Comparison of ENCODE assay signal across 29 cellular contexts in genomic region chr5:132325691-132326090, GRCh38. TPM values are rescaled to one million over a fixed set of nuclear protein-coding genes. Genes with fewer than 3 reads are reported as not detected.
"Had no signal": no experiment of that assay in that cellular context is flagged by ENCODE, and none has a peak within 500 bp of the region (broad histone marks: within the 10 kb centered on the region; RNA-seq: fewer than 3 reads in every experiment).

No MANE protein-coding gene starts in this region.

- DNase-seq: effector memory CD8-positive, alpha-beta T cell; erythroblast; esophagus squamous epithelium; foreskin melanocyte; glutamatergic neuron; heart right ventricle; hippocampal formation; immature natural killer cell; islet precursor cell; kidney glomerular epithelial cell; left ventricle myocardium superior; lower lobe of right lung; naive B cell; stimulated activated CD4-positive, alpha-beta T cell treated with anti-CD3 and anti-CD28 coated beads, Interleukin-12 subunit alpha, Interleukin-12 subunit beta, amount 100 ng/mL, for 4 hours; stimulated activated CD4-positive, alpha-beta T cell treated with anti-CD3 and anti-CD28 coated beads, Interleukin-1b, Interleukin-23, amount 100 ng/mL, for 48 hours; stimulated activated CD4-positive, alpha-beta T cell treated with anti-CD3 and anti-CD28 coated beads, Interleukin-4, amount 100 ng/mL, for 1 hour; stimulated activated CD8-positive, alpha-beta memory T cell treated with anti-CD3 and anti-CD28 coated beads, Interleukin-4, amount 100 ng/mL, for 48 hours; stimulated activated naive CD4-positive, alpha-beta T cell; stimulated activated naive CD8-positive, alpha-beta T cell treated with anti-CD3 and anti-CD28 coated beads, Interleukin-15, amount 100 ng/mL, for 72 hours; trophoblast cell had no signal

- ATAC-seq: effector memory CD8-positive, alpha-beta T cell; heart right ventricle; left ventricle myocardium superior; lower lobe of right lung; natural killer cell treated with Interleukin-12 subunit alpha and Interleukin-12 subunit beta and Interleukin-15 and Interleukin-18, amount 100 ng/mL, for 72 hours; sciatic nerve; stimulated activated naive CD8-positive, alpha-beta T cell treated with anti-CD3 and anti-CD28 coated beads, Interleukin-15, amount 100 ng/mL, for 72 hours had no signal

- H3K4me2 ChIP-seq: neural progenitor cell, smooth muscle cell had no signal

- FAIRE-seq: endometrium had no signal

- H3K27ac ChIP-seq: coronary artery, esophagus squamous epithelium, heart right ventricle, lower lobe of right lung, neural progenitor cell, parathyroid adenoma, suprapubic skin, vagina had no signal

- H3K79me2 ChIP-seq: parathyroid adenoma had no signal

- H3K9ac ChIP-seq: neural progenitor cell, parathyroid adenoma had no signal

- H3K27me3 ChIP-seq: esophagus squamous epithelium, heart right ventricle, neural progenitor cell, suprapubic skin, vagina had no signal

- H3K4me3 ChIP-seq: coronary artery, esophagus squamous epithelium, heart right ventricle, lower lobe of right lung, neural progenitor cell, smooth muscle cell, suprapubic skin, vagina had no signal

- H3K36me3 ChIP-seq: lower lobe of right lung, neural progenitor cell, suprapubic skin, vagina had no signal

- H2AFZ ChIP-seq: neural progenitor cell, parathyroid adenoma had no signal

- H3K4me1 ChIP-seq: esophagus squamous epithelium, lower lobe of right lung, suprapubic skin had no signal

- H3K9me3 ChIP-seq: esophagus squamous epithelium, heart right ventricle, lower lobe of right lung, suprapubic skin, vagina had no signal

RNA-seq across cellular contexts. Expression of gene SLC22A4, which starts 31.5 kb away (rescaled TPM):
- polyA plus RNA-seq: immature natural killer cell had no signal
